Comparison of ENCODE assay signal across 8 cellular contexts in genomic region chr11:2400761-2401435, GRCh38. TPM values are rescaled to one million over a fixed set of nuclear protein-coding genes. Genes with fewer than 3 reads are reported as not detected.
DNase-seq lines count a peak whose midpoint lies in the region; ATAC-seq and TF ChIP-seq lines count a peak whose summit lies in the region.

No MANE protein-coding gene starts in this region.

- DNase-seq in CD14-positive monocyte (ENCODE audit: low spot score) (no peak), ascending aorta (ENCODE audit: low spot score in 2 of 2) (no peak), left colon (peak in 1 of 2 donors; percentile 46), transverse colon (no peak), GM13977 (ENCODE audit: low spot score) (no peak)

- no peaks in the 10 kb centered on the region for H3K9me3 ChIP-seq in ascending aorta
- H3K9me3 ChIP-seq in transverse colon = no peaks in the 10 kb centered on the region

- H3K4me1 ChIP-seq in ascending aorta (peaks cover 12 to 26% of the 10 kb centered on the region in 2 donors), transverse colon (peaks cover 15 to 26% (median 23%) of the 10 kb centered on the region in 4 donors)

- no peak for TF ChIP-seq EP300 in transverse colon (IDR thresholded peaks at IDR 0.05; ENCODE audit: low read depth)

- ATAC-seq in HG03039 (IDR thresholded peaks at IDR 0.05; ENCODE audit: unreplicated experiment) (peak; percentile 0), left colon (peak; percentile 4), HG03175 (IDR thresholded peaks at IDR 0.05; ENCODE audit: unreplicated experiment) (no peak)
- no peak for ATAC-seq in activated CD4-positive, CD25-positive, alpha-beta regulatory T cell treated with anti-CD3 and anti-CD28 coated beads, Interleukin-2, amount 50 U/mL, for 24 hours

- peaks cover 0 to 2% (median 0%) of the 10 kb centered on the region in 3 donors for H3K27me3 Mint-ChIP-seq in CD14-positive monocyte (ENCODE audit: low read depth in 3 of 3)

- 1% methylated on average over 37 of the region's 55 CpGs; no CpG with 5 or more reads in 1 of the 2 donors for WGBS in transverse colon (ENCODE audit: low coverage in 1 of 2), 2 donors

- TF ChIP-seq CTCF in CD14-positive monocyte (IDR thresholded peaks at IDR 0.05) (no peak), ascending aorta (IDR thresholded peaks at IDR 0.05) (no peak), transverse colon (IDR thresholded peaks at IDR 0.05) (no peak), GM13977 (IDR thresholded peaks at IDR 0.05; ENCODE audit: extremely low read depth, insufficient read depth, missing control alignments) (no peak)

- peaks cover 17 to 34% of the 10 kb centered on the region in 2 donors for H3K36me3 Mint-ChIP-seq in CD14-positive monocyte

- no peaks in the 10 kb centered on the region for H3K9me3 Mint-ChIP-seq in CD14-positive monocyte

- H3K27me3 ChIP-seq in ascending aorta (no peaks in the 10 kb centered on the region), transverse colon (no peaks in the 10 kb centered on the region)

- intact Hi-C loops in CD14-positive monocyte (cut with micrococcal nuclease) (loop anchor here (1.0 to 5.0 kb wide), 2 partner anchors 99 to 134 kb away; partner anchors contain the start of gene TSPAN32 (in 1 of the 2)), ascending aorta (cut with DNase I) (loop anchor here (1.0 to 10.0 kb wide), 5 partner anchors 24 to 1022 kb away; partner anchors contain the start of genes CD81 and CDKN1C), left colon (cut with DNase I, micrococcal nuclease) (no loop called here), transverse colon (cut with DNase I; ENCODE audit: low total_unique reads) (no loop called here)

- in situ Hi-C loops in transverse colon (cut with MboI; ENCODE audit: low pct_ligation_motif_present in 1 of 4, low pct_unique_long_range_greater_than_20kb in 1 of 4, low sequenced_read_pairs in 3 of 4) = loop anchor here in 1 of 4 donors (25.0 kb wide), 1 partner anchor 214 kb away; no protein-coding TSS in a partner anchor
- in situ Hi-C loops in GM13977 (cut with MboI; ENCODE audit: low pct_unique_long_range_greater_than_20kb, low sequenced_read_pairs, unreplicated experiment) = loop anchor here (25.0 kb wide), 1 partner anchor 214 kb away; no protein-coding TSS in a partner anchor

- H3K4me3 ChIP-seq in ascending aorta (peak overlapping the region; percentile 73 to 93), transverse colon (peak overlapping the region; percentile 84 to 99 (median 92))

- peak overlapping the region; percentile 84 to 91 for H3K4me3 Mint-ChIP-seq in CD14-positive monocyte

- H3K36me3 ChIP-seq in ascending aorta (peaks cover 41 to 51% of the 10 kb centered on the region in 2 donors), transverse colon (peaks cover 0 to 9% (median 4%) of the 10 kb centered on the region in 4 donors)

- no peak for TF ChIP-seq POLR2A in transverse colon (IDR thresholded peaks at IDR 0.05)

- peak overlapping the region; percentile 79 to 94 (median 90) for H3K27ac Mint-ChIP-seq in CD14-positive monocyte

- H3K27ac ChIP-seq in ascending aorta (peak overlapping the region; percentile 89 to 93), transverse colon (peak overlapping the region; percentile 90 to 98 (median 96))

- H3K4me1 Mint-ChIP-seq in CD14-positive monocyte = peaks cover 18% of the 10 kb centered on the region

RNA-seq across cellular contexts. Expression of gene TSSC4, which starts 0.3 kb away (rescaled TPM):
- polyA plus RNA-seq in CD14-positive monocyte = 10 to 100 TPM; 52.0 to 74.6 TPM
- total RNA-seq in ascending aorta = 183 TPM
- total RNA-seq in left colon = 10 to 100 TPM; 39.9 to 40.4 TPM
- total RNA-seq in transverse colon = 10 to 100 TPM; 13.3 to 38.9 (median 36.0) TPM

RNA-seq across cellular contexts. Expression of gene CD81, which starts 23.8 kb away (rescaled TPM):
- 10 to 100 TPM in 1 of 2 donors, 1 to 10 TPM in 1; 3.2 to 12.3 TPM for polyA plus RNA-seq in CD14-positive monocyte
- 801 TPM for total RNA-seq in ascending aorta
- 100 to 1,000 TPM; 111 to 217 TPM for total RNA-seq in left colon
- total RNA-seq in transverse colon = 100 to 1,000 TPM; 156 to 406 (median 255) TPM

RNA-seq across cellular contexts. Expression of gene TRPM5, which starts 43.4 kb away (rescaled TPM):
- polyA plus RNA-seq in CD14-positive monocyte = not detected
- total RNA-seq in ascending aorta (not detected), left colon (1 to 10 TPM; 2.0 to 3.8 TPM), transverse colon (1 to 10 TPM; 1.4 to 7.5 (median 4.3) TPM)

RNA-seq across cellular contexts. Expression of gene KCNQ1, which starts 43.9 kb away (rescaled TPM):
- 10 to 100 TPM; 14.9 to 21.6 TPM for polyA plus RNA-seq in CD14-positive monocyte
- total RNA-seq in ascending aorta (2.3 TPM), left colon (10 to 100 TPM; 42.8 to 56.8 TPM), transverse colon (10 to 100 TPM in 3 of 4 donors, 1 to 10 TPM in 1; 5.6 to 46.8 (median 24.6) TPM)

Comparison
In these comparisons a context has a peak if more than half of its experiments do, and no peak if none do; other contexts are left out.
1. ATAC-seq: peak in HG03039 (single experiment) and left colon (single experiment); none in HG03175 (single experiment) and activated CD4-positive, CD25-positive, alpha-beta regulatory T cell treated with anti-CD3 and anti-CD28 coated beads, Interleukin-2, amount 50 U/mL, for 24 hours (0 of 2).
2. intact Hi-C loops: an anchor here in CD14-positive monocyte (1.0 to 5.0 kb wide) and ascending aorta (1.0 to 10.0 kb wide); none called in left colon and transverse colon.